In the genomic region with DNA sequence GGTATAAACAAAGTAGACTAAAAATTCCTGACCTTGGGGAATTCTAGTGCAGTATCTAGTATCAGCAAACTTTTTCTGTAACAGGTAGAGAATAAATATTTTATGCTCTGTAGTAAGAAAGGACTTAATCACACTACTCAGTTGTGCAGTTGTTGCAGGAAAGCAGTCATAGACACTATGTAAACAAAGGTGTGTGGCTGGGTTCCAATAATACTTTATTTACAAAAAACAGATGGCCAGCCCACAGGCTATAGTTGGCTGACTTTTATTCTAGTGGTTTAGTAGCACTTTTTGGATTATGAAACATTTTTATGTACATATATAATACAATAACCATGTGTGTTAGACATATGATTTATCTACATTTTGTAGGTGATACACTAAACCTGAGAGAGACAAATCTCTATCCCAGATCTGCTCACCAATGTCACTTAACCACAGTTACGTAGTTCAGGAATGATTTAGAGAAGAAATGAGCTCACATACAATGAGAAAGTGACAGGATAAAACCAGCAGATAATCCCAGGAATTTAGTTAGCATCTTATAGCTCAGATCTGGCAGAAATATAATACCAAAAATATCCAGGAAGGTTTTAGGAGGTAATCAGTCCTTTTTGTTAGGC, we compare ENCODE assay signal across 8 cellular contexts. TPM values are rescaled to one million over a fixed set of nuclear protein-coding genes. Genes with fewer than 3 reads are reported as not detected.
DNase-seq lines count a peak whose midpoint lies in the region; ATAC-seq and TF ChIP-seq lines count a peak whose summit lies in the region.

No MANE protein-coding gene starts in this region.

- H3K27ac ChIP-seq in ACC112 (ENCODE audit: low read depth, low read length), result peak overlapping the region; percentile 60; the same call in 1 of the 2 replicates
- no peak overlapping the region for H3K27ac ChIP-seq in HEK293 (ENCODE audit: extremely low read depth, low read depth, low read length)

- H3K36me3 ChIP-seq in ACC112 (ENCODE audit: insufficient read depth, low read length), result peaks cover 38% of the 10 kb centered on the region
- H3K36me3 ChIP-seq in HEK293 (ENCODE audit: control insufficient read depth in 2 of 2, insufficient read depth in 1 of 2, low read length in 2 of 2), result peaks cover 73 to 84% of the 10 kb centered on the region in 2 experiments
- peaks cover 84% of the 10 kb centered on the region for H3K36me3 ChIP-seq in adipocyte (ENCODE audit: control insufficient read depth, insufficient read depth, low read length, severe bottlenecking)

- peak; percentile 45 for DNase-seq in adipocyte (ENCODE audit: low read depth)
- DNase-seq in lung microvascular endothelial cell (ENCODE audit: low read depth in 2 of 2), result peak; percentile 38 to 54
- no peak for DNase-seq in stimulated activated CD4-positive, alpha-beta T cell treated with anti-CD3 and anti-CD28 coated beads, Interleukin-2, amount 100 ng/mL, for 48 hours
- DNase-seq in GM10248 (ENCODE audit: extremely low spot score), result no peak

- POLR2A ChIA-PET in HEK293 (lab: Yijun Ruan, JAX) (interaction anchor here (1.4 kb wide), 1 partner anchor 51 kb away, joined by 3 read pairs; no protein-coding TSS in a partner anchor), GM10248 (lab: Yijun Ruan, JAX) (no interaction called here)

- no peaks in the 10 kb centered on the region for H3K79me2 ChIP-seq in ACC112 (ENCODE audit: control insufficient read depth, insufficient read depth, low read length, unreplicated experiment)

- H3K27me3 ChIP-seq in ACC112 (ENCODE audit: insufficient read depth, low read length) (no peaks in the 10 kb centered on the region), adipocyte (replicated peaks; ENCODE audit: control insufficient read depth, insufficient read depth, low read length) (no peaks in the 10 kb centered on the region)

- H3K4me1 ChIP-seq in ACC112 (ENCODE audit: control insufficient read depth, insufficient read depth, low read length, unreplicated experiment) (peaks cover 16% of the 10 kb centered on the region), HEK293 (ENCODE audit: control insufficient read depth, insufficient read depth, low read length) (0 out of 2 replicates have a peak, but pooled peaks cover 1% of the 10 kb centered on the region), adipocyte (ENCODE audit: control insufficient read depth, insufficient read depth, low read length) (peaks cover 1% of the 10 kb centered on the region)

- CTCF ChIA-PET in HEK293 (lab: Yijun Ruan, JAX), result interaction anchor here (0.6 to 0.9 kb wide), 4 partner anchors 9 to 1958 kb away, joined by 3 to 4 read pairs (median 3); no protein-coding TSS in a partner anchor
- CTCF ChIA-PET in GM10248 (lab: Yijun Ruan, JAX), result interaction anchor here (0.8 to 2.3 kb wide), 7 partner anchors 9 to 520 kb away, joined by 3 to 7 read pairs (median 3); no protein-coding TSS in a partner anchor

- H3K9me3 ChIP-seq in HEK293 (ENCODE audit: control insufficient read depth, insufficient read depth, low read depth, low read length), result no peaks in the 10 kb centered on the region
- no peaks in the 10 kb centered on the region for H3K9me3 ChIP-seq in adipocyte (ENCODE audit: control insufficient read depth, low read length)

- H3K4me3 ChIP-seq in ACC112 (ENCODE audit: low read depth, low read length) (peak overlapping the region; percentile 75), HEK293 (ENCODE audit: low read depth, low read length) (no peak overlapping the region), adipocyte (ENCODE audit: low read length) (peak overlapping the region; percentile 74)

- no peak for ATAC-seq in GM21528 (IDR thresholded peaks at IDR 0.05; ENCODE audit: low FRiP score, unreplicated experiment)
- ATAC-seq in HG02798 (IDR thresholded peaks at IDR 0.05; ENCODE audit: poor library complexity, unreplicated experiment), result no peak

- no peak overlapping the region for H2AFZ ChIP-seq in ACC112 (ENCODE audit: low read length, unreplicated experiment)

- peak overlapping the region; percentile 67 for H3K9ac ChIP-seq in adipocyte (ENCODE audit: low read length)

- TF ChIP-seq CTCF in HEK293 (tag by site-specific recombination; IDR thresholded peaks at IDR 0.05) (no peak), GM10248 (IDR thresholded peaks at IDR 0.05; ENCODE audit: control extremely low read depth, extremely low read depth, low read depth, missing control alignments) (no peak)

TF ChIP-seq in HEK293, 187 proteins besides CTCF, POLR2A, EP300 and RAD21:
- TF ChIP-seq ZNF521 (tag by site-specific recombination; IDR thresholded peaks at IDR 0.05) (no peak), ZNF785 (tag by site-specific recombination; IDR thresholded peaks at IDR 0.05) (no peak), PRDM6 (tag by site-specific recombination; IDR thresholded peaks at IDR 0.05) (peak; percentile 79), ZBTB17 (tag by site-specific recombination; IDR thresholded peaks at IDR 0.05) (peak; percentile 52; the same call in 1 of the 2 replicates), RBAK (tag by site-specific recombination; IDR thresholded peaks at IDR 0.05) (no peak), KLF8 (tag by site-specific recombination; IDR thresholded peaks at IDR 0.05) (peak; percentile 41; the same call in 1 of the 2 replicates)
- TF ChIP-seq, protein P1, sequence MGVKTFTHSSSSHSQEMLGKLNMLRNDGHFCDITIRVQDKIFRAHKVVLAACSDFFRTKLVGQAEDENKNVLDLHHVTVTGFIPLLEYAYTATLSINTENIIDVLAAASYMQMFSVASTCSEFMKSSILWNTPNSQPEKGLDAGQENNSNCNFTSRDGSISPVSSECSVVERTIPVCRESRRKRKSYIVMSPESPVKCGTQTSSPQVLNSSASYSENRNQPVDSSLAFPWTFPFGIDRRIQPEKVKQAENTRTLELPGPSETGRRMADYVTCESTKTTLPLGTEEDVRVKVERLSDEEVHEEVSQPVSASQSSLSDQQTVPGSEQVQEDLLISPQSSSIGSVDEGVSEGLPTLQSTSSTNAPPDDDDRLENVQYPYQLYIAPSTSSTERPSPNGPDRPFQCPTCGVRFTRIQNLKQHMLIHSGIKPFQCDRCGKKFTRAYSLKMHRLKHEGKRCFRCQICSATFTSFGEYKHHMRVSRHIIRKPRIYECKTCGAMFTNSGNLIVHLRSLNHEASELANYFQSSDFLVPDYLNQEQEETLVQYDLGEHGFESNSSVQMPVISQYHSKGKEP (tag by site-specific recombination; IDR thresholded peaks at IDR 0.05), result peak; percentile 92

RNA-seq across cellular contexts. Expression of gene MIER1, which starts 56.1 kb away (rescaled TPM):
- 15.3 and 24.0 TPM in 2 replicates for total RNA-seq in lung microvascular endothelial cell

RNA-seq across cellular contexts. Expression of gene DNAI4, which starts 56.2 kb away (rescaled TPM):
- 1.5 and 6.0 TPM in 2 replicates for total RNA-seq in lung microvascular endothelial cell

Comparison
In these comparisons a context has a peak if more than half of its experiments do, and no peak if none do; other contexts are left out.
1. DNase-seq: peak in adipocyte (single experiment) and lung microvascular endothelial cell (2 of 2); none in stimulated activated CD4-positive, alpha-beta T cell treated with anti-CD3 and anti-CD28 coated beads, Interleukin-2, amount 100 ng/mL, for 48 hours (0 of 2) and GM10248 (single experiment).